22 cellular contexts compared by ENCODE assay signal in the genomic region with DNA sequence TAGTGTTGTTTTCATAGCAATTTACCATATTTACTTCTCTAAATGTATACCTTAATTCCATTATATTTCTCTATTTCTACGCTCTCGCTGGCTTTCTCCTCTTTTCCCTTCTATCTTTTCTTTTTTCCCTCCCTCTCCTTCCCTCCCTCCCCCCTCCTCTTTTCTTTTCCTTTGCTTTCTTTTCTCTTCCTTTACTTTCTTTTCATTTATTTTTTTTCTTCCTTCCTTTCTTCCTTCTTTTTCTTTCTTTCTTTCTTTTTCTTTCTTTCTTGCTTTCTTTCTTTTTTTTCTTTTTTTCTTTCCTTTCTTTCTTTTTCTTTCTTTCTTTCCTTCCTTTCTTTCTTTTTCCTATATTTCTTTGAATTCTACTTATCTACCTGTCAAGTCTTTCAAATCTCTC.
"Had no signal": no experiment of that assay in that cellular context is flagged by ENCODE, and none has a peak within 500 bp of the region (broad histone marks: within the 10 kb centered on the region; RNA-seq: fewer than 3 reads in every experiment).

No MANE protein-coding gene starts in this region.

- H3K4me2 ChIP-seq: KMS-11 had no signal

- H3K4me1 ChIP-seq: SJSA1 had no signal

- H3K9me3 ChIP-seq: SJSA1 had no signal

- FAIRE-seq: HepG2 had no signal

- H3K4me3 ChIP-seq: SJSA1, SK-N-MC had no signal

- H3K27ac ChIP-seq: KMS-11, SJSA1, SK-N-MC had no signal

- H3K36me3 ChIP-seq: SJSA1 had no signal

- H3K27me3 ChIP-seq: SJSA1 had no signal

- ATAC-seq: HepG2 had no signal

- DNase-seq: IMR-90, Kasumi-1, MM.1S, NCI-H1092 treated with DMSO at 0.1 percent for 48 hours, NCI-H1436, NCI-H187, NCI-H2029, NCI-H2081 treated with DMSO at 0.1 percent for 48 hours, NCI-H2171, NCI-H226, NCI-H446, NCI-H510A, NCI-H524 treated with DMSO at 0.1 percent for 48 hours, NCI-H69, NCI-H774, Right ventricle myocardium superior, RPMI8226, SIG-M5 had no signal

- H3K9ac ChIP-seq: KMS-11 had no signal
